10 cellular contexts compared by ENCODE assay signal in genomic region chr9:136666364-136667216, GRCh38. TPM values are rescaled to one million over a fixed set of nuclear protein-coding genes. Genes with fewer than 3 reads are reported as not detected.
A peak's percentile ranks its signal among the peaks of the same experiment; 100 is the strongest.
DNase-seq lines count a peak whose midpoint lies in the region; TF ChIP-seq lines count a peak whose summit lies in the region.
"Had no signal": no experiment of that assay in that cellular context is flagged by ENCODE, and none has a peak within 500 bp of the region (broad histone marks: within the 10 kb centered on the region; RNA-seq: fewer than 3 reads in every experiment).

No MANE protein-coding gene starts in this region.

- H3K27me3 ChIP-seq in H7 (ENCODE audit: control insufficient read depth, insufficient read depth, low read length) (no peaks in the 10 kb centered on the region), left ventricle myocardium inferior (ENCODE audit: low read depth) (peaks cover 3% of the 10 kb centered on the region), skeletal muscle satellite cell (ENCODE audit: control insufficient read depth, insufficient read depth, low read length) (peaks cover 8% of the 10 kb centered on the region), BE2C (peaks cover 13% of the 10 kb centered on the region)

- H3K4me2 ChIP-seq in skeletal muscle satellite cell (ENCODE audit: low read length) = peak overlapping the region; percentile 77

- H3K27ac ChIP-seq in VCaP (peak overlapping the region; percentile 60; the same call in 1 of the 2 replicates), left ventricle myocardium inferior (replicated peaks) (peak overlapping the region; percentile 87)

- H3K9ac ChIP-seq in skeletal muscle satellite cell (ENCODE audit: low read depth, low read length) = no peak overlapping the region

- H3K4me1 ChIP-seq in left ventricle myocardium inferior (peaks cover 52% of the 10 kb centered on the region), skeletal muscle satellite cell (ENCODE audit: control insufficient read depth, insufficient read depth, low read length) (peaks cover 4% of the 10 kb centered on the region), BE2C (peaks cover 4% of the 10 kb centered on the region; the same call in 1 of the 2 replicates)
- H3K4me1 ChIP-seq: adrenal gland had no signal

- intact Hi-C loops in left ventricle myocardium inferior (cut with micrococcal nuclease) = no loop called here

- H3K36me3 ChIP-seq in H7 (replicated peaks; ENCODE audit: control insufficient read depth, insufficient read depth, low read length) (no peaks in the 10 kb centered on the region), left ventricle myocardium inferior (peaks cover 59% of the 10 kb centered on the region), skeletal muscle satellite cell (ENCODE audit: insufficient read depth, low read length) (no peaks in the 10 kb centered on the region), BE2C (no peaks in the 10 kb centered on the region)
- H3K36me3 ChIP-seq: adrenal gland had no signal

- H3K9me3 ChIP-seq in left ventricle myocardium inferior (replicated peaks) (no peaks in the 10 kb centered on the region), skeletal muscle satellite cell (replicated peaks; ENCODE audit: low read length) (no peaks in the 10 kb centered on the region), BE2C (no peaks in the 10 kb centered on the region)
- H3K9me3 ChIP-seq: adrenal gland had no signal

- TF ChIP-seq CTCF in VCaP (conservative IDR thresholded peaks at IDR 0.05) (no peak), left ventricle myocardium inferior (IDR thresholded peaks at IDR 0.05; ENCODE audit: borderline replicate concordance) (no peak), BE2C (IDR thresholded peaks at IDR 0.05; ENCODE audit: low read depth, low read length) (no peak)

- peak overlapping the region; percentile 39 for H3K4me3 ChIP-seq in H7 (ENCODE audit: insufficient read depth, low read depth, low read length)
- peak overlapping the region; percentile 81 for H3K4me3 ChIP-seq in left ventricle myocardium inferior
- peak overlapping the region; percentile 54 for H3K4me3 ChIP-seq in skeletal muscle satellite cell (ENCODE audit: low read length)
- H3K4me3 ChIP-seq in BE2C (ENCODE audit: low read depth, low read length) = no peak overlapping the region

- DNase-seq in H7 = peak; percentile 86
- DNase-seq in left ventricle myocardium inferior = no peak
- no peak for DNase-seq in NCI-H2171 (lab: John Stamatoyannopoulos, UW)
- no peak for DNase-seq in BE2C
- DNase-seq in epidermal melanocyte (ENCODE audit: insufficient read length, low spot score) = no peak
- DNase-seq in Kasumi-1 (lab: John Stamatoyannopoulos, UW) = no peak
- DNase-seq: adrenal gland, NCI-H1092 treated with DMSO at 0.1 percent for 48 hours had no signal

RNA-seq across cellular contexts. Expression of gene EGFL7, which starts 3.9 kb away (rescaled TPM):
- total RNA-seq in H7 (2014; rRNA removed; shearing (Covaris generic)) = 68.5 and 87.3 TPM in 2 replicates
- total RNA-seq in left ventricle myocardium inferior = 81.5 TPM
- total RNA-seq in skeletal muscle satellite cell (2012; rRNA removed) = 5.7 and 9.4 TPM in 2 replicates
- 154 TPM for polyA plus RNA-seq in BE2C (2012; ENCODE audit: insufficient read depth, insufficient read length, low read depth)

RNA-seq across cellular contexts. Expression of gene AGPAT2, which starts 20.7 kb away (rescaled TPM):
- total RNA-seq in H7 (2014; rRNA removed; shearing (Covaris generic)) = 41.1 and 54.7 TPM in 2 replicates
- 48.8 TPM for total RNA-seq in left ventricle myocardium inferior
- total RNA-seq in skeletal muscle satellite cell (2012; rRNA removed) = 35.0 and 38.4 TPM in 2 replicates
- polyA plus RNA-seq in BE2C (2012; ENCODE audit: insufficient read depth, insufficient read length, low read depth) = 82.5 TPM

RNA-seq across cellular contexts. Expression of gene DIPK1B, which starts 45.8 kb away (rescaled TPM):
- 57.0 and 75.7 TPM in 2 replicates for total RNA-seq in H7 (2014; rRNA removed; shearing (Covaris generic))
- 21.4 TPM for total RNA-seq in left ventricle myocardium inferior
- 0.51 TPM in 1 of 2 replicates, not detected in the other for total RNA-seq in skeletal muscle satellite cell (2012; rRNA removed)
- 119 TPM for polyA plus RNA-seq in BE2C (2012; ENCODE audit: insufficient read depth, insufficient read length, low read depth)
